Comparison of ENCODE assay signal across 23 cellular contexts in the genomic region with DNA sequence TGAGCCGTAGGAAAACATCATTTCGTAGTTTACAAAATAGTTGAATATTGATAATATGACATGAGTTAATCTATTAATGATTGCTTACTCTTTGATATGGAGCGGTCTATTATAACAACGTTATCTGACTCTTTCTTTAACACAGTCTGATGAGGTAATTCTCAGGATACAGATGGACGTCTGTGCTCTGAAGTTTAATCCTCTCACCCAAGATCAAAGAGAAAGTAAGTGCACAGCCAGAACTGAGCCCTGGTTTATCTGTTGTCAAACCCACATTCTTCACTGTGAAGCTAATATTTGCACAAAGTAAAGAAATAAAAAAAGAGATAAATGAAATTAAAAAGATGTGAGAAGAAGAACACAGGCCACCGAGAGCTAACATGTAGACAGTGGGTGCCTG.
"Had no signal": no experiment of that assay in that cellular context is flagged by ENCODE, and none has a peak within 500 bp of the region (broad histone marks: within the 10 kb centered on the region; RNA-seq: fewer than 3 reads in every experiment).

No MANE protein-coding gene starts in this region.

- H3K27ac Mint-ChIP-seq: effector memory CD8-positive, alpha-beta T cell; naive B cell had no signal

- ATAC-seq: effector memory CD8-positive, alpha-beta T cell; gastroesophageal sphincter; left cardiac atrium; psoas muscle; sciatic nerve had no signal

- H3K4me3 Mint-ChIP-seq: effector memory CD8-positive, alpha-beta T cell; naive B cell; nephron had no signal

- FAIRE-seq: kidney had no signal

- H3K4me3 ChIP-seq: esophagus squamous epithelium, gastroesophageal sphincter, left ventricle myocardium inferior, lung, psoas muscle, stomach, thoracic aorta, transverse colon had no signal

- H3K27me3 ChIP-seq: esophagus squamous epithelium, gastroesophageal sphincter, stomach, transverse colon had no signal

- H3K27ac ChIP-seq: esophagus squamous epithelium, gastroesophageal sphincter, left ventricle myocardium inferior, neutrophil, psoas muscle, stomach, thoracic aorta, transverse colon had no signal

- H3K36me3 ChIP-seq: esophagus squamous epithelium, gastroesophageal sphincter, left ventricle myocardium inferior, neutrophil, stomach, thoracic aorta, transverse colon had no signal

- H3K4me1 Mint-ChIP-seq: naive B cell had no signal

- DNase-seq: cortex of kidney; effector memory CD8-positive, alpha-beta T cell; esophagus squamous epithelium; foreskin fibroblast; glutamatergic neuron; kidney; left cardiac atrium; left ventricle myocardium inferior; mesenchymal stem cell; naive B cell; psoas muscle; retina; stimulated activated CD4-positive, alpha-beta T cell treated with anti-CD3 and anti-CD28 coated beads, Interleukin-12 subunit alpha, Interleukin-12 subunit beta, amount 100 ng/mL, for 4 hours; stimulated activated naive CD4-positive, alpha-beta T cell; stomach; substantia nigra; transverse colon had no signal

- H3K9me3 Mint-ChIP-seq: effector memory CD8-positive, alpha-beta T cell; nephron had no signal

- H3K36me3 Mint-ChIP-seq: naive B cell had no signal

- H3K4me1 ChIP-seq: esophagus squamous epithelium, gastroesophageal sphincter, left ventricle myocardium inferior, psoas muscle, transverse colon had no signal

- H3K9me3 ChIP-seq: esophagus squamous epithelium, gastroesophageal sphincter, left ventricle myocardium inferior, neutrophil, psoas muscle, stomach, thoracic aorta, transverse colon had no signal
